8 cellular contexts compared by ENCODE assay signal in the genomic region with DNA sequence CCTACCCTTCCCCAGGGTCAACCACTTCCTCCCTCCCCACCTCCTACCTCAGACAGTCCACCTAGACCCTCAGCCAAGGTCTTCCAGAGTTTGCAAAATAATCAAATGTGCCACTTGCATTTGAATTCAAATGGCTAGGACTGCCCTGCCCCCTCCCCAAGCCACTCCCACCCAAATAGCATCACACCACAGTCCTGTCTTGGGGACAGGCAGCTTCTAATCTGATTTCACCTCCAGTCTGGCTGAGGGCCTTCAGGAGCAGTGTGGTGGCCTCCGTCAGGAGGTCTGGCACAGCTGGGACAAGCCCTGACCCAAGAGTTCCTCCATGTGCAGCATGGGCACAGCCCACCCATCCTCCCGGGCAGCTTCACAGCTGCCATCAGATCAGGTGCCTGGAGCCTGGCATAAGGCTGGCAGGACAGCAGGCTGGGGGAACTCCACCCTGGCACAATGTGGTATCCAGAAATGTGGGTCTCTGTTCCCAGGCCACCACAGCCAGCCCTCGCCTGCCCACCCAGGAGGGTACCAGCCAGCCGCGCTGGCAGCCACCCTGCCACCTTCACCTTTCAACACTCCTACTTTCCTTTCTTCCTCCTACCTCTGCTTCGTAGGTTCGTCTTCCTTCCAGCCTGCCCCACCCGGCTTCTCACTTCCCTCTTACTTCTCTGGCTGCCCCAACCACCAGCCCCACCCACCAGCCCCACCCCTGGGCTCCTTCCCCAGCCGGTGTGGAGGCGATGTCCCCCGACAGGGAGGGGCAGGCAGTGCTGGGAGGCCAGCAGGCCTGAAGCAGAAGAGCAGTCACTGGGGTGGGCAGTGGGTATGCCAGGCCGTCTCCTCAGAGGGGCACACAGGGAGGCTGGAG. TPM values are rescaled to one million over a fixed set of nuclear protein-coding genes. Genes with fewer than 3 reads are reported as not detected.
A peak's percentile ranks its signal among the peaks of the same experiment; 100 is the strongest.
DNase-seq lines count a peak whose midpoint lies in the region; ATAC-seq and TF ChIP-seq lines count a peak whose summit lies in the region.

A gene with protein sequence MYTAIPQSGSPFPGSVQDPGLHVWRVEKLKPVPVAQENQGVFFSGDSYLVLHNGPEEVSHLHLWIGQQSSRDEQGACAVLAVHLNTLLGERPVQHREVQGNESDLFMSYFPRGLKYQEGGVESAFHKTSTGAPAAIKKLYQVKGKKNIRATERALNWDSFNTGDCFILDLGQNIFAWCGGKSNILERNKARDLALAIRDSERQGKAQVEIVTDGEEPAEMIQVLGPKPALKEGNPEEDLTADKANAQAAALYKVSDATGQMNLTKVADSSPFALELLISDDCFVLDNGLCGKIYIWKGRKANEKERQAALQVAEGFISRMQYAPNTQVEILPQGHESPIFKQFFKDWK (minus strand): TSS at position 648 of the 865 bp plus-strand sequence. CDS start 8,221 bp downstream, outside the sequence.

- ATAC-seq in GM19043 (IDR thresholded peaks at IDR 0.05; ENCODE audit: low read depth, unreplicated experiment) (peak; percentile 69), HG03097 (IDR thresholded peaks at IDR 0.05; ENCODE audit: low FRiP score, unreplicated experiment) (peak; percentile 42), upper lobe of left lung (ENCODE audit: low FRiP score in 2 of 2) (peak; percentile 58)

- H3K9me3 ChIP-seq in mononuclear cell (ENCODE audit: low read depth, low read length) (no peaks in the 10 kb centered on the region), upper lobe of left lung (no peaks in the 10 kb centered on the region)

- H3K4me3 ChIP-seq in mononuclear cell (ENCODE audit: low read length) (peak within 1 kb of the TSS; percentile 39), upper lobe of left lung (peak within 1 kb of the TSS in 3 of 4 donors; percentile 29 to 47 (median 44))

- DNase-seq in SK-MEL-5 (ENCODE audit: low read depth, low spot score) (no peak), upper lobe of left lung (peak; percentile 88 to 90), NCI-H345 (lab: John Stamatoyannopoulos, UW) (no peak), AG08396 (ENCODE audit: low spot score) (no peak)
- DNase-seq in central memory CD4-positive, alpha-beta T cell = peak; percentile 24

- peak in 1 of 4 donors; percentile 77 for TF ChIP-seq POLR2A in upper lobe of left lung (IDR thresholded peaks at IDR 0.05)

- H3K4me1 ChIP-seq in mononuclear cell (ENCODE audit: insufficient read depth, low read length) (peaks cover 89% of the 10 kb centered on the region), upper lobe of left lung (peaks cover 3 to 67% (median 32%) of the 10 kb centered on the region in 4 donors)

- TF ChIP-seq EP300 in upper lobe of left lung (IDR thresholded peaks at IDR 0.05) = no peak

- H3K27me3 ChIP-seq in mononuclear cell (ENCODE audit: insufficient read depth, low read length) (no peaks in the 10 kb centered on the region), upper lobe of left lung (no peaks in the 10 kb centered on the region)

- H3K27ac ChIP-seq in upper lobe of left lung = peak within 1 kb of the TSS; percentile 53 to 89 (median 75)

- H3K36me3 ChIP-seq in upper lobe of left lung = no peaks in the 10 kb centered on the region

- WGBS in upper lobe of left lung, 2 donors = 31 to 38% methylated on average over 9 to 12 of the region's 12 CpGs

- in situ Hi-C loops in SK-MEL-5 (cut with HindIII; ENCODE audit: low pct_unique_long_range_greater_than_20kb, low sequenced_read_pairs) = no loop called here

- no peak for TF ChIP-seq CTCF in upper lobe of left lung (IDR thresholded peaks at IDR 0.05)

RNA-seq across cellular contexts. Expression of the gene that starts here (rescaled TPM):
- 11.3 and 21.8 TPM in 2 replicates for total RNA-seq in SK-MEL-5 (2014; rRNA removed; shearing (Covaris generic))
- 10.9 and 14.2 TPM in 2 replicates for polyA plus RNA-seq in SK-MEL-5 (2015; cell fraction: cytosol; rRNA removed)
- polyA plus RNA-seq in SK-MEL-5 (2015; cell fraction: nucleus; rRNA removed) = 2.4 and 2.9 TPM in 2 replicates
- total RNA-seq in mononuclear cell = 107 TPM
- 100 to 1,000 TPM; 169 to 611 (median 375) TPM for total RNA-seq in upper lobe of left lung

Comparison
In these comparisons a context has a peak if more than half of its experiments do, and no peak if none do; other contexts are left out.
1. DNase-seq: peak in central memory CD4-positive, alpha-beta T cell (single experiment) and upper lobe of left lung (2 of 2); none in SK-MEL-5 (single experiment), NCI-H345 (single experiment) and AG08396 (single experiment).
2. Peak in every context shown above with its lines, with median percentiles within 50 percentile points of each other: ATAC-seq.